ENCODE assay signal across 7 cellular contexts in the genomic region with DNA sequence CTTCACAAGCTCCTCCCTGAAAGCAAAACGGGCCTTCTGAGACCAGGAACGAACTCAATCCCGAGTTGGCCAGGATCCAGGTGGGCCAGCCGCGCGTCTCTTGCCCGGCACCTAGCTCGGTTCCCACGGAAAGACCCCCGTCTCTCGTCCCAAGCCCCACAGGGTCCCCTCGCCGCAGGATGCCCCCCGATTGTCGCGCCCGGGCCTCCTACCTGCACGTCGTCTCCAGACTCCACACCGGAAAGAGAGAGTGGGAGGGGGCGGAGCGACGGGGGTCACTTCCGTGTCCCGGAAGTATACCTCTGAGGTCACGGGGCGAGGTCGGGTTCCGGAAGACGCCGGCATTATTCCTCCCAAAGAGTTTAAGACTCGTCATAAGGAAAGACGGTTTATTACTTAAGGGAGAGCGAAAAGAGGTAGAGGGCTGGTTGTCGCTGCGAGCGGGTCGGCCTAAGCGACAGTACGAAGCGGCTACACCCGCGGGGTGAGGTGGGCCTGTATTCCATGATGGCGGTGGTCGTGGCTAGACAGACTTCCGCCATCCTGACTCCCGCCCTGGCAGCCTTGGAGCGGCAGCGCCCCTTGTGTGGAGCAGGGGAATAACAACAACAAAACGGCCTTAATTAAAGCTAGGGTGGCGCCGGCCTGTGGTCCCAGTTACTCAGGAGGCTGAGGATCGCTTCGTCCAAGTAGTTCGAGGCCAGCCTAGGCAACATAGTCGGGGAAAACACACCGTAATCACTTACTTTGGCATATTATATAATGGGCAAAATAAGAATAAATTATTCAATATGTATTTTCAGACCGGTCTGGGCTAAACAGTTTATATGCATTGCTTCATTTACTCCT. TPM values are rescaled to one million over a fixed set of nuclear protein-coding genes. Genes with fewer than 3 reads are reported as not detected.
DNase-seq lines count a peak whose midpoint lies in the region; ATAC-seq and TF ChIP-seq lines count a peak whose summit lies in the region.

RPS14 (minus strand) TSS at position 249 of the 849 bp plus-strand sequence. CDS start 2,006 bp downstream, outside the sequence.

- H3K36me3 ChIP-seq in gastrocnemius medialis: peaks cover 0 to 33% of the 10 kb centered on the region in 2 donors

- in situ Hi-C loops in astrocyte of the spinal cord (cut with HindIII; ENCODE audit: low sequenced_read_pairs) (no loop called here), gastrocnemius medialis (cut with MboI; ENCODE audit: low sequenced_read_pairs in 4 of 4) (loop anchor here in 3 of 4 donors (5.0 to 25.0 kb wide), 2 partner anchors 93 to 263 kb away; partner anchors contain the start of gene RBM22 (in 2 of the 3))

- H3K27ac ChIP-seq in gastrocnemius medialis: peak within 1 kb of the TSS; percentile 92 to 95 (median 94)

- TF ChIP-seq CTCF in astrocyte of the spinal cord (IDR thresholded peaks at IDR 0.05; ENCODE audit: low read depth, low read length) (peak; percentile 85), gastrocnemius medialis (IDR thresholded peaks at IDR 0.05 in 4 of 5, conservative IDR thresholded peaks at IDR 0.05 in 1 of 5) (peak; percentile 85 to 96 (median 93))

- H3K4me1 ChIP-seq in gastrocnemius medialis: peaks cover 13 to 17% of the 10 kb centered on the region in 2 donors

- peak within 1 kb of the TSS; percentile 66 for H3K4me3 ChIP-seq in astrocyte of the spinal cord (ENCODE audit: low read depth, low read length)
- peak within 1 kb of the TSS; percentile 70 to 97 (median 86) for H3K4me3 ChIP-seq in gastrocnemius medialis

- DNase-seq in NCI-H2081 (lab: John Stamatoyannopoulos, UW) (peak; percentile 82 to 85), T1000 (lab: John Stamatoyannopoulos, UW) (peak; percentile 92), astrocyte of the spinal cord (ENCODE audit: low read depth, low spot score) (peak; percentile 98), iPS DF 4.7 (ENCODE audit: extremely low read depth, low spot score) (peak; percentile 74), gastrocnemius medialis (peak; percentile 89 to 92)

- H3K9me3 ChIP-seq in gastrocnemius medialis: no peaks in the 10 kb centered on the region

- H3K27me3 ChIP-seq in gastrocnemius medialis: no peaks in the 10 kb centered on the region

- intact Hi-C loops in gastrocnemius medialis (cut with DNase I; ENCODE audit: low total_unique reads): loop anchor here (10.0 kb wide), 2 partner anchors 225 to 255 kb away; partner anchors contain the start of gene RBM22

- peak; percentile 83 to 88 for TF ChIP-seq POLR2A in gastrocnemius medialis (IDR thresholded peaks at IDR 0.05)

- ATAC-seq in GM18511 (IDR thresholded peaks at IDR 0.05; ENCODE audit: unreplicated experiment): peak; percentile 96
- peak; percentile 87 for ATAC-seq in HG03039 (IDR thresholded peaks at IDR 0.05; ENCODE audit: unreplicated experiment)
- ATAC-seq in gastrocnemius medialis: peak; percentile 97

RNA-seq across cellular contexts. Expression of gene RPS14, which starts in this region (rescaled TPM):
- 1,000 to 10,000 TPM; 1,865 to 2,215 (median 2,024) TPM for total RNA-seq in gastrocnemius medialis

Comparison
In these comparisons a context has a peak if more than half of its experiments do, and no peak if none do; other contexts are left out.
1. Peak in every context shown above with its lines: DNase-seq, ATAC-seq, H3K4me3 ChIP-seq and H3K27ac ChIP-seq.